Comparison of ENCODE assay signal across 13 cellular contexts in the genomic region with DNA sequence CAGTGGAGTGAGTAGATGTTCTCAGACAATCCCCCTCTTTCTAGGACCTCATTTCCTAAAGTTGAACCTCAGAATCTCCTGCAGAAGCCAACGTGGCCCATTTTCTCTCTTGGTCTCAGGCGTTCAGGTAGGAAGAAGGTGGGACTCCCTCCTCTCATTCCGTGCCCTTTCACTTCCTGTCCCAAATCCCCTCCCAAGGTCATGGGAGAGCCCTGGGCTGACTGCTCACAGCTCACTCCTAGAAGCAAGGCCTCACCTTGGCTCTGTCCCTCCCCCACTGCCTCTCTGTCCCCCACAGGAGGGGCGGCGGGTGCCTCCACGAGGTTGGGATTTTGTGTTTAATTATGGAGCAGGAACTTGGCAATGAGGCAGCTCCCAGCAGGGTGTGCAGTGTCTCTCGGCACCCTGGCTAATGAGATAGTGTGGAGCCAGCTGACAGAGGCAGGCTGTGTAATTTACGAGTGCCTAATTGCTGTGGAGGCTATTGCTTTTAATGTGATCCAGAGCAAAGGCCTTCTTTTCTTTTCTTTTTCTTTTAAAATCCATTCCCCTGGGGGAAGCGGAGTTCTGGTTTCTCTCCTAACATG. TPM values are rescaled to one million over a fixed set of nuclear protein-coding genes. Genes with fewer than 3 reads are reported as not detected.
DNase-seq lines count a peak whose midpoint lies in the region; ATAC-seq, FAIRE-seq and TF ChIP-seq lines count a peak whose summit lies in the region.
"Had no signal": no experiment of that assay in that cellular context is flagged by ENCODE, and none has a peak within 500 bp of the region (broad histone marks: within the 10 kb centered on the region; RNA-seq: fewer than 3 reads in every experiment).

No MANE protein-coding gene starts in this region.

- no peak for FAIRE-seq in H54 (lab: Jason Lieb, UNC)

- ATAC-seq in Right ventricle myocardium superior (ENCODE audit: poor library complexity) (peak; percentile 89), GM18858 (IDR thresholded peaks at IDR 0.05; ENCODE audit: unreplicated experiment) (no peak)

- DNase-seq in NCI-H1105 treated with DMSO at 0.1 percent for 48 hours (lab: John Stamatoyannopoulos, UW) = peak; percentile 89
- DNase-seq in NCI-H510A (lab: John Stamatoyannopoulos, UW) = peak; percentile 51
- DNase-seq in Right ventricle myocardium superior = peak; percentile 78
- DNase-seq in substantia nigra (lab: John Stamatoyannopoulos, UW) = peak in 1 of 49 donors; percentile 58
- no peak for DNase-seq in H54 (ENCODE audit: insufficient read length, low spot score)
- DNase-seq in HuH-7 (ENCODE audit: low spot score) = no peak
- DNase-seq: activated CD4-positive, alpha-beta T cell treated with anti-CD3 and anti-CD28 coated beads, Interleukin-2, amount 50 U/mL, for 1 hour; EL; foreskin melanocyte; SJCRH30; trophoblast cell had no signal

- intact Hi-C loops in Right ventricle myocardium superior (cut with DNase I) = no loop called here

- no peak for TF ChIP-seq POLR2A in H54 (IDR thresholded peaks at IDR 0.05; ENCODE audit: low read depth, low read length)

- H3K27ac ChIP-seq in substantia nigra (ENCODE audit: low read depth, low read length, poor library complexity, severe bottlenecking) = peak overlapping the region; percentile 70
- H3K27ac ChIP-seq: prostate gland, SJCRH30 had no signal

RNA-seq across cellular contexts. Expression of a gene that starts 9.1 kb away (rescaled TPM):
- total RNA-seq in Right ventricle myocardium superior = 172 TPM

RNA-seq across cellular contexts. Expression of a gene that starts 39.5 kb away (rescaled TPM):
- not detected for total RNA-seq in Right ventricle myocardium superior

Comparison
In these comparisons a context has a peak if more than half of its experiments do, and no peak if none do; other contexts are left out.
1. DNase-seq: peak in NCI-H1105 treated with DMSO at 0.1 percent for 48 hours (single experiment), NCI-H510A (single experiment) and Right ventricle myocardium superior (single experiment); none in H54 (single experiment) and HuH-7 (single experiment).